ENCODE assay signal across 22 cellular contexts in the genomic region with DNA sequence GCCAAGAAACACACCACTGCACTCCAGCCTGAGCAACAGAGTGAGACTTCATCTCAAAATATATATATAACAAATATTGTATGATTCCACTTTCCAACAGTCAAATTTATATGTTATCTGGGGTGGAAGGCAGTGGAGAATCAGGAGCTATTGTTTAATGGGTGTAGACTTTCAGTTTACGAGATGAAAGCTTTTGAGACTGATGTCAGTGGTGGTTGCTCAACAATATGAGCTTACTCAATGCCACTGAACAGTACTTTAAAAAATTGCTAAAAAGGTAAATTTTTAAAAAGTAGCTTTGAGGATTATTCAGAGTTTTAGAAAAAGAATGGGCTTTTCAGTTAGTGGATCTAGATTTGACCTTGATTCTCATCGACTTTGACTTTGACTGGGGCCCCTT.
"Had no signal": no experiment of that assay in that cellular context is flagged by ENCODE, and none has a peak within 500 bp of the region (broad histone marks: within the 10 kb centered on the region; RNA-seq: fewer than 3 reads in every experiment).

No MANE protein-coding gene starts in this region.

- H3K36me3 ChIP-seq: gastroesophageal sphincter, heart left ventricle, left lung, lower lobe of right lung, prostate gland, right atrium auricular region, stomach, thyroid gland had no signal

- H2AFZ ChIP-seq: hepatocyte had no signal

- H3K79me2 ChIP-seq: hepatocyte had no signal

- H3K4me3 ChIP-seq: dorsolateral prefrontal cortex, gastroesophageal sphincter, heart left ventricle, hepatocyte, left lung, lower lobe of right lung, prostate gland, right atrium auricular region, stomach, thyroid gland had no signal

- H3K4me2 ChIP-seq: hepatocyte had no signal

- H3K4me1 ChIP-seq: foreskin keratinocyte, left lung, lower lobe of right lung, prostate gland, thyroid gland had no signal

- DNase-seq: dorsolateral prefrontal cortex; effector CD4-positive, alpha-beta T cell; foreskin keratinocyte; heart left ventricle; left cardiac atrium; left lung; lower lobe of right lung; naive thymus-derived CD8-positive, alpha-beta T cell; nephron progenitor cell; nucleus accumbens; stimulated activated CD4-positive, alpha-beta T cell treated with anti-CD3 and anti-CD28 coated beads, Interleukin-2, amount 100 ng/mL, for 24 hours; stimulated activated CD4-positive, alpha-beta T cell treated with anti-CD3 and anti-CD28 coated beads, Interleukin-4, amount 100 ng/mL, for 24 hours; stimulated activated naive CD4-positive, alpha-beta T cell treated with Interleukin-2 at 50 U/mL for 16 hours; stomach; thyroid gland; trophoblast cell had no signal

- H3K27me3 ChIP-seq: dorsolateral prefrontal cortex, foreskin keratinocyte, gastroesophageal sphincter, heart left ventricle, hepatocyte, left lung, right atrium auricular region, stomach, thyroid gland had no signal

- H3K27ac ChIP-seq: dorsolateral prefrontal cortex, foreskin keratinocyte, gastroesophageal sphincter, heart left ventricle, hepatocyte, left lung, lower lobe of right lung, prostate gland, right atrium auricular region, stomach, thyroid gland had no signal

- H3K9me3 ChIP-seq: gastroesophageal sphincter, heart left ventricle, left lung, lower lobe of right lung, prostate gland, right atrium auricular region, stomach, thyroid gland had no signal

- ATAC-seq: foreskin keratinocyte; gastroesophageal sphincter; heart left ventricle; left cardiac atrium; left lung; lower lobe of right lung; naive thymus-derived CD8-positive, alpha-beta T cell; sciatic nerve; stimulated activated effector memory CD8-positive, alpha-beta T cell treated with anti-CD3 and anti-CD28 coated beads, Interleukin-12 subunit alpha, Interleukin-12 subunit beta, amount 100 ng/mL, for 72 hours had no signal
